In the genomic region with DNA sequence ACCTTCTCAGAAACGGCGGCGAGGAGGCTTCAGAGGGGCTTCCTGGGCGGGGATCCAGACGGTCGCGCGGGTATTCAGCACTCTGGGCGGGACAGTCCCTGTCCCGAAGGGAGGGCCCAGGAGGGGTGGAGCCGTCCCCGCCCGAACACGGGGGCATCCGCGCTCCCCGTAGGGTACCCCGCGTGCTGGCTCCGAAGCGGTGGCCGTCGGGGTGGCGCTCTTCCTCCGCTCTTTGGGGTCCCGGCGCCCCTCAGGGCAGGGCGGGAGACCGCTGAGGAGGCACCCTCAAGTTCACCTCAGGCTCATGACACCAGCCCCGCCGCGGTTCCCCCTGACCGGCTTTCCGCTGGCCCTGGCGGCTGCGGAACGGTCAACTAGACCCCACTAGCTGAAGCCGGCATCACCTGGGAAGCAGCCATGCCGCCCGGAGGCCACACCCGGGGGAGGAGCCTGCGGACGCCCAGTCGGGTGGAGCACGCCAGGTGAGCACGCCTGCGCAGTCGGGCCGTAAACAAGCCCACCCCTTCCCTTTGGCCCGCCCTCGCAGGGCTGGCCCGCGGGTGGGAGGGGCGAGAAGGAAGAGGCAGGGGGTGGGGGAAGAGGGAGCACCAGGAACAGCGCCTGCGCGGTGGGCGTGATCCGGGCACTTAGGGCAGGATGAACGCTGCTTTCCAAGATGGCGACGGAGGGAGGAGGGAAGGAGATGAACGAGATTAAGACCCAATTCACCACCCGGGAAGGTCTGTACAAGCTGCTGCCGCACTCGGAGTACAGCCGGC, we compare ENCODE assay signal across 1 cellular context.
A peak's percentile ranks its signal among the peaks of the same experiment; 100 is the strongest.
TF ChIP-seq lines count a peak whose summit lies in the region.

A gene with protein sequence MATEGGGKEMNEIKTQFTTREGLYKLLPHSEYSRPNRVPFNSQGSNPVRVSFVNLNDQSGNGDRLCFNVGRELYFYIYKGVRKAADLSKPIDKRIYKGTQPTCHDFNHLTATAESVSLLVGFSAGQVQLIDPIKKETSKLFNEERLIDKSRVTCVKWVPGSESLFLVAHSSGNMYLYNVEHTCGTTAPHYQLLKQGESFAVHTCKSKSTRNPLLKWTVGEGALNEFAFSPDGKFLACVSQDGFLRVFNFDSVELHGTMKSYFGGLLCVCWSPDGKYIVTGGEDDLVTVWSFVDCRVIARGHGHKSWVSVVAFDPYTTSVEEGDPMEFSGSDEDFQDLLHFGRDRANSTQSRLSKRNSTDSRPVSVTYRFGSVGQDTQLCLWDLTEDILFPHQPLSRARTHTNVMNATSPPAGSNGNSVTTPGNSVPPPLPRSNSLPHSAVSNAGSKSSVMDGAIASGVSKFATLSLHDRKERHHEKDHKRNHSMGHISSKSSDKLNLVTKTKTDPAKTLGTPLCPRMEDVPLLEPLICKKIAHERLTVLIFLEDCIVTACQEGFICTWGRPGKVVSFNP (plus strand): TSS at position 650 of the 779 bp plus-strand sequence. CDS start 27 bp downstream, at position 677.

TF ChIP-seq in neural cell, 6 proteins besides CTCF, POLR2A, EP300 and RAD21 (continued from another document):
- TF ChIP-seq, protein P1, sequence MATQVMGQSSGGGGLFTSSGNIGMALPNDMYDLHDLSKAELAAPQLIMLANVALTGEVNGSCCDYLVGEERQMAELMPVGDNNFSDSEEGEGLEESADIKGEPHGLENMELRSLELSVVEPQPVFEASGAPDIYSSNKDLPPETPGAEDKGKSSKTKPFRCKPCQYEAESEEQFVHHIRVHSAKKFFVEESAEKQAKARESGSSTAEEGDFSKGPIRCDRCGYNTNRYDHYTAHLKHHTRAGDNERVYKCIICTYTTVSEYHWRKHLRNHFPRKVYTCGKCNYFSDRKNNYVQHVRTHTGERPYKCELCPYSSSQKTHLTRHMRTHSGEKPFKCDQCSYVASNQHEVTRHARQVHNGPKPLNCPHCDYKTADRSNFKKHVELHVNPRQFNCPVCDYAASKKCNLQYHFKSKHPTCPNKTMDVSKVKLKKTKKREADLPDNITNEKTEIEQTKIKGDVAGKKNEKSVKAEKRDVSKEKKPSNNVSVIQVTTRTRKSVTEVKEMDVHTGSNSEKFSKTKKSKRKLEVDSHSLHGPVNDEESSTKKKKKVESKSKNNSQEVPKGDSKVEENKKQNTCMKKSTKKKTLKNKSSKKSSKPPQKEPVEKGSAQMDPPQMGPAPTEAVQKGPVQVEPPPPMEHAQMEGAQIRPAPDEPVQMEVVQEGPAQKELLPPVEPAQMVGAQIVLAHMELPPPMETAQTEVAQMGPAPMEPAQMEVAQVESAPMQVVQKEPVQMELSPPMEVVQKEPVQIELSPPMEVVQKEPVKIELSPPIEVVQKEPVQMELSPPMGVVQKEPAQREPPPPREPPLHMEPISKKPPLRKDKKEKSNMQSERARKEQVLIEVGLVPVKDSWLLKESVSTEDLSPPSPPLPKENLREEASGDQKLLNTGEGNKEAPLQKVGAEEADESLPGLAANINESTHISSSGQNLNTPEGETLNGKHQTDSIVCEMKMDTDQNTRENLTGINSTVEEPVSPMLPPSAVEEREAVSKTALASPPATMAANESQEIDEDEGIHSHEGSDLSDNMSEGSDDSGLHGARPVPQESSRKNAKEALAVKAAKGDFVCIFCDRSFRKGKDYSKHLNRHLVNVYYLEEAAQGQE (IDR thresholded peaks at IDR 0.05; ENCODE audit: borderline replicate concordance) = peak; percentile 78
